ENCODE assay signal across 9 cellular contexts in genomic region chr4:54657194-54657555, GRCh38. TPM values are rescaled to one million over a fixed set of nuclear protein-coding genes. Genes with fewer than 3 reads are reported as not detected.
DNase-seq lines count a peak whose midpoint lies in the region; ATAC-seq, FAIRE-seq and TF ChIP-seq lines count a peak whose summit lies in the region.
"Had no signal": no experiment of that assay in that cellular context is flagged by ENCODE, and none has a peak within 500 bp of the region (broad histone marks: within the 10 kb centered on the region; RNA-seq: fewer than 3 reads in every experiment).

No MANE protein-coding gene starts in this region.

- peak in 1 of 4 experiments; percentile 15 for ATAC-seq in T-cell (replicated peaks in 1 of 4)
- no peak for ATAC-seq in GM21619 (IDR thresholded peaks at IDR 0.05; ENCODE audit: unreplicated experiment)
- ATAC-seq in HG03571 (IDR thresholded peaks at IDR 0.05; ENCODE audit: unreplicated experiment): no peak

- H3K4me2 ChIP-seq in keratinocyte (ENCODE audit: control insufficient read depth, extremely low read depth, insufficient read depth, low read depth, low read length): peak overlapping the region; percentile 95

- H2AFZ ChIP-seq in keratinocyte (ENCODE audit: control insufficient read depth, low read length): no peak overlapping the region

- peaks cover 15 to 18% (median 17%) of the 10 kb centered on the region in 3 donors for H3K4me1 Mint-ChIP-seq in T-cell

- POLR2A ChIA-PET in T-cell (lab: Charles Lee): interaction anchor here in 1 of 2 donors (0.6 kb wide), 1 partner anchor 525 kb away, joined by 4 read pairs; no protein-coding TSS in a partner anchor

- no peaks in the 10 kb centered on the region for H3K9me1 ChIP-seq in keratinocyte (ENCODE audit: control insufficient read depth, extremely low read depth, insufficient read depth, low read length)

- H3K36me3 ChIP-seq in keratinocyte (ENCODE audit: control insufficient read depth in 2 of 2, extremely low read depth in 1 of 2, insufficient read depth in 2 of 2, low read length in 2 of 2) (no peaks in the 10 kb centered on the region), stomach smooth muscle (ENCODE audit: control insufficient read depth in 2 of 2, insufficient read depth in 2 of 2, low read length in 2 of 2) (no peaks in the 10 kb centered on the region)

- H3K4me3 ChIP-seq in keratinocyte (ENCODE audit: control insufficient read depth in 2 of 3, extremely low read depth in 1 of 3, insufficient read depth in 2 of 3, low read depth in 1 of 3, low read length in 3 of 3) (peak overlapping the region in 1 of 3 experiments; percentile 50), stomach smooth muscle (ENCODE audit: low read length in 2 of 2) (peak overlapping the region; percentile 52 to 75)

- no peaks in the 10 kb centered on the region for H4K20me1 ChIP-seq in keratinocyte (ENCODE audit: control insufficient read depth, extremely low read depth, insufficient read depth, low read length)

- H3K9me3 Mint-ChIP-seq in T-cell: no peaks in the 10 kb centered on the region

- FAIRE-seq in keratinocyte (lab: Jason Lieb, UNC): no peak
- FAIRE-seq: TTC549 had no signal

- H3K9ac ChIP-seq in keratinocyte (ENCODE audit: control insufficient read depth, extremely low read depth, insufficient read depth, low read length) (no peak overlapping the region), stomach smooth muscle (ENCODE audit: low read length in 2 of 2) (peak overlapping the region in 1 of 2 donors; percentile 7)

- no peaks in the 10 kb centered on the region for H3K79me2 ChIP-seq in keratinocyte (ENCODE audit: control insufficient read depth, insufficient read depth, low read length)

- no peak for TF ChIP-seq CTCF in keratinocyte (optimal IDR thresholded peaks at IDR 0.05 in 1 of 3, IDR thresholded peaks at IDR 0.05 in 1 of 3, conservative IDR thresholded peaks at IDR 0.05 in 1 of 3; ENCODE audit: extremely low read depth in 1 of 3, insufficient read depth in 2 of 3, low read length in 3 of 3)

- peaks cover 40% of the 10 kb centered on the region for H3K27me3 ChIP-seq in keratinocyte (ENCODE audit: control insufficient read depth, extremely low read depth, insufficient read depth, low read length)
- H3K27me3 ChIP-seq in stomach smooth muscle (ENCODE audit: control insufficient read depth in 1 of 2, insufficient read depth in 2 of 2, low read length in 2 of 2): peaks cover 22 to 28% of the 10 kb centered on the region in 2 donors

- DNase-seq in NCI-H2081 (lab: John Stamatoyannopoulos, UW) (peak; percentile 36 to 75), NCI-H2081 treated with DMSO at 0.1 percent for 48 hours (lab: John Stamatoyannopoulos, UW) (no peak), T-cell (no peak), keratinocyte (ENCODE audit: low read depth, low spot score) (no peak), amygdala (lab: John Stamatoyannopoulos, UW) (no peak)

- H3K4me3 Mint-ChIP-seq in T-cell: peak overlapping the region; percentile 46 to 83 (median 75)

- no peak overlapping the region for H3K27ac Mint-ChIP-seq in T-cell

- H3K4me1 ChIP-seq in keratinocyte (ENCODE audit: control insufficient read depth, extremely low read depth, insufficient read depth, low read length) (peaks cover 37% of the 10 kb centered on the region), stomach smooth muscle (ENCODE audit: control insufficient read depth, insufficient read depth, low read length) (peaks cover 25% of the 10 kb centered on the region)

- no peaks in the 10 kb centered on the region for H3K36me3 Mint-ChIP-seq in T-cell

- H3K27me3 Mint-ChIP-seq in T-cell: peaks cover 44 to 66% of the 10 kb centered on the region in 2 donors

- no peak overlapping the region for H3K27ac ChIP-seq in keratinocyte (ENCODE audit: control insufficient read depth, insufficient read depth, low read length)
- H3K27ac ChIP-seq in stomach smooth muscle (ENCODE audit: low read length): no peak overlapping the region

- CTCF ChIA-PET in T-cell (lab: Charles Lee): no interaction called here

- dilution Hi-C loops in keratinocyte (cut with MboI; ENCODE audit: extremely low pct_ligation_motif_present, low sequenced_read_pairs): no loop called here

- H3K9me3 ChIP-seq in keratinocyte (ENCODE audit: control insufficient read depth, low read depth, low read length) (no peaks in the 10 kb centered on the region), stomach smooth muscle (ENCODE audit: control insufficient read depth in 2 of 2, low read length in 2 of 2) (no peaks in the 10 kb centered on the region)

RNA-seq across cellular contexts. Expression of gene KIT, which starts 0.6 kb away (rescaled TPM):
- 1 to 10 TPM in 4 of 5 donors, under 1 TPM in 1; 0.98 to 6.6 (median 3.6) TPM for total RNA-seq in T-cell
- polyA plus RNA-seq in keratinocyte: 0.01 to 0.03 TPM (median 0.01 TPM) in 3 replicates
- polyA plus RNA-seq in keratinocyte (2011; ENCODE audit: low read depth): 0.07 TPM
- 0.02 and 0.03 TPM in 2 replicates for polyA plus RNA-seq in keratinocyte (2011; cell fraction: cytosol; rRNA removed)
- polyA plus RNA-seq in keratinocyte (2011; cell fraction: nucleus; rRNA removed): 0.05 TPM in 1 of 2 replicates, not detected in the other
- not detected in 2 replicates for polyA plus RNA-seq in keratinocyte (2012; ENCODE audit: low replicate concordance)
- polyA minus RNA-seq in keratinocyte: not detected in 3 replicates
- polyA minus RNA-seq in keratinocyte (2011; cell fraction: cytosol; rRNA and poly(A)+ RNA removed): not detected
- polyA minus RNA-seq in keratinocyte (2011; cell fraction: nucleus; rRNA and poly(A)+ RNA removed): not detected in 2 replicates

Comparison
In these comparisons a context has a peak if more than half of its experiments do, and no peak if none do; other contexts are left out.
1. DNase-seq: peak in NCI-H2081 (2 of 2); none in NCI-H2081 treated with DMSO at 0.1 percent for 48 hours (single experiment), T-cell (0 of 34), keratinocyte (single experiment) and amygdala (0 of 56).